In genomic region chr6:110491644-110492317, GRCh38 we compare ENCODE assay signal across 1 cellular context.
TF ChIP-seq lines count a peak whose summit lies in the region.

No MANE protein-coding gene starts in this region.

TF ChIP-seq in K562, 482 proteins besides CTCF, POLR2A, EP300 and RAD21 (continued from another document):
- TF ChIP-seq PBX2 (CRISPR knock-in tag; IDR thresholded peaks at IDR 0.05; ENCODE audit: low read depth) (no peak), PBX2 (tag; conservative IDR thresholded peaks at IDR 0.05; ENCODE audit: low read depth) (peak; percentile 72), JUND (IDR thresholded peaks at IDR 0.05; ENCODE audit: borderline replicate concordance, low read depth, low read length) (peak; percentile 71), JUND (tag; IDR thresholded peaks at IDR 0.05; ENCODE audit: borderline replicate concordance, low read depth, low read length) (peak; percentile 78; the same call in 2 of the 3 replicates), GATAD2B (IDR thresholded peaks at IDR 0.05; ENCODE audit: borderline replicate concordance) (no peak), KLF6 (CRISPR knock-in tag; IDR thresholded peaks at IDR 0.05; ENCODE audit: borderline replicate concordance) (no peak), ATF3 (IDR thresholded peaks at IDR 0.05) (peak; percentile 74), ATF3 (CRISPR knock-in tag; conservative IDR thresholded peaks at IDR 0.05) (no peak), TRIM28 (IDR thresholded peaks at IDR 0.05) (no peak), PHF8 (IDR thresholded peaks at IDR 0.05; ENCODE audit: borderline replicate concordance, low read length) (no peak), COPS2 (conservative IDR thresholded peaks at IDR 0.05) (no peak), FOXO4 (CRISPR knock-in tag; IDR thresholded peaks at IDR 0.05) (no peak), ZNF551 (CRISPR knock-in tag; IDR thresholded peaks at IDR 0.05) (no peak), CTBP1 (IDR thresholded peaks at IDR 0.05; ENCODE audit: borderline replicate concordance) (no peak), ZNF589 (CRISPR knock-in tag; IDR thresholded peaks at IDR 0.05; ENCODE audit: low read depth) (no peak), SMARCA4 (IDR thresholded peaks at IDR 0.05) (peak; percentile 20; the same call in 1 of the 2 replicates), TAL1 (IDR thresholded peaks at IDR 0.05) (no peak), BCOR (IDR thresholded peaks at IDR 0.05) (no peak), DEAF1 (CRISPR knock-in tag; IDR thresholded peaks at IDR 0.05) (no peak), E2F5 (CRISPR knock-in tag; IDR thresholded peaks at IDR 0.05) (no peak), MTA2 (IDR thresholded peaks at IDR 0.05; ENCODE audit: low read depth) (no peak), NR2C1 (IDR thresholded peaks at IDR 0.05) (no peak), NR2C1 (tag; IDR thresholded peaks at IDR 0.05) (no peak), SOX6 (IDR thresholded peaks at IDR 0.05) (peak; percentile 75), ZBTB8A (IDR thresholded peaks at IDR 0.05; ENCODE audit: partially characterized antibody) (no peak)
- TF ChIP-seq, protein P1, sequence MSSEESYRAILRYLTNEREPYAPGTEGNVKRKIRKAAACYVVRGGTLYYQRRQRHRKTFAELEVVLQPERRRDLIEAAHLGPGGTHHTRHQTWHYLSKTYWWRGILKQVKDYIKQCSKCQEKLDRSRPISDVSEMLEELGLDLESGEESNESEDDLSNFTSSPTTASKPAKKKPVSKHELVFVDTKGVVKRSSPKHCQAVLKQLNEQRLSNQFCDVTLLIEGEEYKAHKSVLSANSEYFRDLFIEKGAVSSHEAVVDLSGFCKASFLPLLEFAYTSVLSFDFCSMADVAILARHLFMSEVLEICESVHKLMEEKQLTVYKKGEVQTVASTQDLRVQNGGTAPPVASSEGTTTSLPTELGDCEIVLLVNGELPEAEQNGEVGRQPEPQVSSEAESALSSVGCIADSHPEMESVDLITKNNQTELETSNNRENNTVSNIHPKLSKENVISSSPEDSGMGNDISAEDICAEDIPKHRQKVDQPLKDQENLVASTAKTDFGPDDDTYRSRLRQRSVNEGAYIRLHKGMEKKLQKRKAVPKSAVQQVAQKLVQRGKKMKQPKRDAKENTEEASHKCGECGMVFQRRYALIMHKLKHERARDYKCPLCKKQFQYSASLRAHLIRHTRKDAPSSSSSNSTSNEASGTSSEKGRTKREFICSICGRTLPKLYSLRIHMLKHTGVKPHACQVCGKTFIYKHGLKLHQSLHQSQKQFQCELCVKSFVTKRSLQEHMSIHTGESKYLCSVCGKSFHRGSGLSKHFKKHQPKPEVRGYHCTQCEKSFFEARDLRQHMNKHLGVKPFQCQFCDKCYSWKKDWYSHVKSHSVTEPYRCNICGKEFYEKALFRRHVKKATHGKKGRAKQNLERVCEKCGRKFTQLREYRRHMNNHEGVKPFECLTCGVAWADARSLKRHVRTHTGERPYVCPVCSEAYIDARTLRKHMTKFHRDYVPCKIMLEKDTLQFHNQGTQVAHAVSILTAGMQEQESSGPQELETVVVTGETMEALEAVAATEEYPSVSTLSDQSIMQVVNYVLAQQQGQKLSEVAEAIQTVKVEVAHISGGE (CRISPR knock-in tag; IDR thresholded peaks at IDR 0.05), result no peak
- TF ChIP-seq, protein P2, sequence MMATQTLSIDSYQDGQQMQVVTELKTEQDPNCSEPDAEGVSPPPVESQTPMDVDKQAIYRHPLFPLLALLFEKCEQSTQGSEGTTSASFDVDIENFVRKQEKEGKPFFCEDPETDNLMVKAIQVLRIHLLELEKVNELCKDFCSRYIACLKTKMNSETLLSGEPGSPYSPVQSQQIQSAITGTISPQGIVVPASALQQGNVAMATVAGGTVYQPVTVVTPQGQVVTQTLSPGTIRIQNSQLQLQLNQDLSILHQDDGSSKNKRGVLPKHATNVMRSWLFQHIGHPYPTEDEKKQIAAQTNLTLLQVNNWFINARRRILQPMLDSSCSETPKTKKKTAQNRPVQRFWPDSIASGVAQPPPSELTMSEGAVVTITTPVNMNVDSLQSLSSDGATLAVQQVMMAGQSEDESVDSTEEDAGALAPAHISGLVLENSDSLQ (IDR thresholded peaks at IDR 0.05), result peak; percentile 53; the same call in 1 of the 2 replicates
- TF ChIP-seq, protein P3, sequence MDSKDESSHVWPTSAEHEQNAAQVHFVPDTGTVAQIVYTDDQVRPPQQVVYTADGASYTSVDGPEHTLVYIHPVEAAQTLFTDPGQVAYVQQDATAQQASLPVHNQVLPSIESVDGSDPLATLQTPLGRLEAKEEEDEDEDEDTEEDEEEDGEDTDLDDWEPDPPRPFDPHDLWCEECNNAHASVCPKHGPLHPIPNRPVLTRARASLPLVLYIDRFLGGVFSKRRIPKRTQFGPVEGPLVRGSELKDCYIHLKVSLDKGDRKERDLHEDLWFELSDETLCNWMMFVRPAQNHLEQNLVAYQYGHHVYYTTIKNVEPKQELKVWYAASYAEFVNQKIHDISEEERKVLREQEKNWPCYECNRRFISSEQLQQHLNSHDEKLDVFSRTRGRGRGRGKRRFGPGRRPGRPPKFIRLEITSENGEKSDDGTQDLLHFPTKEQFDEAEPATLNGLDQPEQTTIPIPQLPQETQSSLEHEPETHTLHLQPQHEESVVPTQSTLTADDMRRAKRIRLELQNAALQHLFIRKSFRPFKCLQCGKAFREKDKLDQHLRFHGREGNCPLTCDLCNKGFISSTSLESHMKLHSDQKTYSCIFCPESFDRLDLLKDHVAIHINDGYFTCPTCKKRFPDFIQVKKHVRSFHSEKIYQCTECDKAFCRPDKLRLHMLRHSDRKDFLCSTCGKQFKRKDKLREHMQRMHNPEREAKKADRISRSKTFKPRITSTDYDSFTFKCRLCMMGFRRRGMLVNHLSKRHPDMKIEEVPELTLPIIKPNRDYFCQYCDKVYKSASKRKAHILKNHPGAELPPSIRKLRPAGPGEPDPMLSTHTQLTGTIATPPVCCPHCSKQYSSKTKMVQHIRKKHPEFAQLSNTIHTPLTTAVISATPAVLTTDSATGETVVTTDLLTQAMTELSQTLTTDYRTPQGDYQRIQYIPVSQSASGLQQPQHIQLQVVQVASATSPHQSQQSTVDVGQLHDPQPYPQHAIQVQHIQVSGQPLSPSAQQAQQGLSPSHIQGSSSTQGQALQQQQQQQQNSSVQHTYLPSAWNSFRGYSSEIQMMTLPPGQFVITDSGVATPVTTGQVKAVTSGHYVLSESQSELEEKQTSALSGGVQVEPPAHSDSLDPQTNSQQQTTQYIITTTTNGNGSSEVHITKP (IDR thresholded peaks at IDR 0.05; ENCODE audit: partially characterized antibody), result no peak
TF ChIP-seq in K562: peak in this region for 11.
